14 cellular contexts compared by ENCODE assay signal in genomic region chr12:6838854-6839253, GRCh38. TPM values are rescaled to one million over a fixed set of nuclear protein-coding genes. Genes with fewer than 3 reads are reported as not detected.
A peak's percentile ranks its signal among the peaks of the same experiment; 100 is the strongest.
DNase-seq lines count a peak whose midpoint lies in the region; ATAC-seq, FAIRE-seq and TF ChIP-seq lines count a peak whose summit lies in the region.
"Had no signal": no experiment of that assay in that cellular context is flagged by ENCODE, and none has a peak within 500 bp of the region (broad histone marks: within the 10 kb centered on the region; RNA-seq: fewer than 3 reads in every experiment).

No MANE protein-coding gene starts in this region.

- H3K27ac ChIP-seq in HepG2 (ENCODE audit: extremely low read length, insufficient read depth, low read length): no peak overlapping the region
- no peak overlapping the region for H3K27ac ChIP-seq in right lobe of liver
- peak overlapping the region; percentile 92 for H3K27ac ChIP-seq in OCI-LY7 (ENCODE audit: low read depth, low read length, poor library complexity, severe bottlenecking)
- H3K27ac ChIP-seq in Peyer's patch: no peak overlapping the region
- H3K27ac ChIP-seq: BLaER1 treated with 17β-estradiol and CSF1 and Interleukin-3, amounts not matched to agents 10 nM and 100 nM had no signal

- H3K27me3 ChIP-seq in HepG2 (ENCODE audit: control insufficient read depth in 1 of 2, insufficient read depth in 2 of 2, low read length in 2 of 2): no peaks in the 10 kb centered on the region
- no peaks in the 10 kb centered on the region for H3K27me3 ChIP-seq in right lobe of liver
- H3K27me3 ChIP-seq in Peyer's patch: no peaks in the 10 kb centered on the region

- no peak overlapping the region for H2AFZ ChIP-seq in HepG2 (ENCODE audit: low read length)
- H2AFZ ChIP-seq in OCI-LY7 (ENCODE audit: low read length): no peak overlapping the region

- ATAC-seq in HepG2 (no peak), right lobe of liver (no peak)
- ATAC-seq: HCT116 had no signal

- H3K27me3 Mint-ChIP-seq in nephron progenitor cell (ENCODE audit: low read depth, poor library complexity): peaks cover 5% of the 10 kb centered on the region
- H3K27me3 Mint-ChIP-seq: CD4-positive, alpha-beta T cell had no signal

- POLR2A ChIA-PET in HepG2 (lab: Yijun Ruan, JAX) (interaction anchor here (2.0 to 2.7 kb wide), 2 partner anchors 13 to 28 kb away, joined by 5 to 17 read pairs; partner anchors contain the start of genes CDCA3, TPI1 and USP5), OCI-LY7 (lab: Charles Lee) (interaction anchor here (1.2 to 4.4 kb wide), 6 partner anchors 9 to 65 kb away, joined by 3 to 101 read pairs (median 9); partner anchors contain the start of genes CDCA3, TPI1 and USP5)

- H3K79me2 ChIP-seq in HepG2 (ENCODE audit: insufficient read depth, low read length) (no peaks in the 10 kb centered on the region), OCI-LY7 (ENCODE audit: insufficient read depth, low read depth, low read length) (no peaks in the 10 kb centered on the region)

- DNase-seq in HepG2 (ENCODE audit: low spot score): no peak
- DNase-seq in right lobe of liver: no peak
- no peak for DNase-seq in OCI-LY7 (ENCODE audit: low spot score)
- no peak for DNase-seq in nephron progenitor cell
- no peak for DNase-seq in Peyer's patch
- DNase-seq in NCI-H2029 (lab: John Stamatoyannopoulos, UW): no peak
- DNase-seq in COLO668 (lab: John Stamatoyannopoulos, UW; ENCODE audit: unreplicated experiment): no peak
- DNase-seq: ACHN; CD4-positive, alpha-beta T cell; DMS79 treated with DMSO at 0.1 percent for 48 hours; GDM1 had no signal

- peaks cover 8 to 25% of the 10 kb centered on the region in 2 experiments; a peak in 4 of 5 replicates for H3K36me3 ChIP-seq in HepG2 (replicated peaks in 1 of 2; ENCODE audit: control insufficient read depth in 1 of 2, insufficient read depth in 2 of 2, low read length in 2 of 2)
- no peaks in the 10 kb centered on the region for H3K36me3 ChIP-seq in right lobe of liver
- no peaks in the 10 kb centered on the region for H3K36me3 ChIP-seq in OCI-LY7 (ENCODE audit: insufficient read depth, low read length)
- peaks cover 0 to 13% (median 0%) of the 10 kb centered on the region in 3 donors for H3K36me3 ChIP-seq in Peyer's patch
- H3K36me3 ChIP-seq: BLaER1 treated with 17β-estradiol and CSF1 and Interleukin-3, amounts not matched to agents 10 nM and 100 nM had no signal

- peaks cover 42% of the 10 kb centered on the region for H3K36me3 Mint-ChIP-seq in nephron progenitor cell (ENCODE audit: low read depth)
- H3K36me3 Mint-ChIP-seq: IgD-negative memory B cell had no signal

- no peaks in the 10 kb centered on the region for H3K4me1 ChIP-seq in HepG2 (ENCODE audit: insufficient read depth, low read length)
- H3K4me1 ChIP-seq in right lobe of liver: no peaks in the 10 kb centered on the region
- H3K4me1 ChIP-seq in OCI-LY7 (ENCODE audit: insufficient read depth, low read length, poor library complexity, severe bottlenecking): peaks cover 54% of the 10 kb centered on the region
- H3K4me1 ChIP-seq in Peyer's patch: peaks cover 0 to 4% (median 0%) of the 10 kb centered on the region in 4 donors

- in situ Hi-C loops in HepG2 (cut with HindIII; ENCODE audit: extremely low pct_ligation_motif_present, low pct_unique_long_range_greater_than_20kb): no loop called here

- H3K4me2 ChIP-seq in HepG2 (ENCODE audit: low read depth, low read length): no peak overlapping the region
- peak overlapping the region; percentile 81 for H3K4me2 ChIP-seq in OCI-LY7 (ENCODE audit: low read length)

- BruUV-seq in HepG2 (replicated peaks; lab: Mats Ljungman, UMichigan): no TSS peak
- BruUV-seq in OCI-LY7 (replicated peaks; lab: Mats Ljungman, UMichigan): no TSS peak

- TF ChIP-seq EP300 in HepG2 (IDR thresholded peaks at IDR 0.05; ENCODE audit: low read depth in 2 of 2, low read length in 2 of 2) (no peak), HepG2 (CRISPR knock-in tag; IDR thresholded peaks at IDR 0.05; ENCODE audit: borderline replicate concordance) (no peak)

- H3K4me1 Mint-ChIP-seq in nephron progenitor cell: peaks cover 13% of the 10 kb centered on the region

- TF ChIP-seq POLR2A in HepG2 (IDR thresholded peaks at IDR 0.05; ENCODE audit: insufficient read depth in 1 of 2, low read depth in 2 of 2, low read length in 2 of 2): no peak
- no peak for TF ChIP-seq POLR2A in right lobe of liver (IDR thresholded peaks at IDR 0.05)
- no peak for TF ChIP-seq POLR2A in Peyer's patch (IDR thresholded peaks at IDR 0.05)

- no peak overlapping the region for H3K9ac ChIP-seq in HepG2 (ENCODE audit: insufficient read depth, low read depth, low read length)
- H3K9ac ChIP-seq: BLaER1 treated with 17β-estradiol and CSF1 and Interleukin-3, amounts not matched to agents 10 nM and 100 nM had no signal

- TF ChIP-seq CTCF in HepG2 (CRISPR knock-in tag; IDR thresholded peaks at IDR 0.05) (no peak), right lobe of liver (IDR thresholded peaks at IDR 0.05) (no peak), OCI-LY7 (conservative IDR thresholded peaks at IDR 0.05; ENCODE audit: low read length) (no peak), nephron progenitor cell (IDR thresholded peaks at IDR 0.05) (no peak), Peyer's patch (IDR thresholded peaks at IDR 0.05) (no peak)

- H3K4me3 ChIP-seq in HepG2 (replicated peaks in 1 of 3; ENCODE audit: insufficient read depth in 1 of 3, low read depth in 2 of 3, low read length in 3 of 3): no peak overlapping the region
- no peak overlapping the region for H3K4me3 ChIP-seq in right lobe of liver
- H3K4me3 ChIP-seq in OCI-LY7 (ENCODE audit: low read depth, low read length, poor library complexity, severe bottlenecking): no peak overlapping the region
- no peak overlapping the region for H3K4me3 ChIP-seq in Peyer's patch
- H3K4me3 ChIP-seq: BLaER1 treated with 17β-estradiol and CSF1 and Interleukin-3, amounts not matched to agents 10 nM and 100 nM had no signal

- H3K4me3 Mint-ChIP-seq in nephron progenitor cell: no peak overlapping the region
- H3K4me3 Mint-ChIP-seq: CD4-positive, alpha-beta T cell had no signal

- CTCF ChIA-PET in HepG2 (lab: Yijun Ruan, JAX; ENCODE audit: low intra/inter-chr PET ratio, low total read pairs) (no interaction called here), OCI-LY7 (lab: Charles Lee; ENCODE audit: unreplicated experiment) (interaction anchor here (1.4 to 2.6 kb wide), 3 partner anchors 10 to 128 kb away, joined by 3 to 8 read pairs (median 4); partner anchors contain the start of gene MLF2)

- 98% methylated on average over 11 of the region's 16 CpGs for WGBS in HepG2 (ENCODE audit: low lambda C conversion rate)
- 85% methylated on average over 11 of the region's 16 CpGs for WGBS in right lobe of liver (ENCODE audit: insufficient coverage, low coverage, low lambda C conversion rate, missing lambda C conversion rate)

- TF ChIP-seq RAD21 in HepG2 (CRISPR knock-in tag; IDR thresholded peaks at IDR 0.05): no peak

- H3K9me3 ChIP-seq in HepG2 (ENCODE audit: low read length): no peaks in the 10 kb centered on the region
- no peaks in the 10 kb centered on the region for H3K9me3 ChIP-seq in right lobe of liver
- H3K9me3 ChIP-seq in OCI-LY7 (ENCODE audit: low read length): no peaks in the 10 kb centered on the region
- no peaks in the 10 kb centered on the region for H3K9me3 ChIP-seq in Peyer's patch
- H3K9me3 ChIP-seq: BLaER1 treated with 17β-estradiol and CSF1 and Interleukin-3, amounts not matched to agents 10 nM and 100 nM had no signal

- FAIRE-seq in HepG2 (lab: Jason Lieb, UNC): no peak

- H3K9me2 ChIP-seq in OCI-LY7 (ENCODE audit: insufficient read depth, low read length): no peaks in the 10 kb centered on the region

- H3K9me3 Mint-ChIP-seq in nephron progenitor cell: no peaks in the 10 kb centered on the region
- H3K9me3 Mint-ChIP-seq: CD4-positive, alpha-beta T cell; IgD-negative memory B cell had no signal

- intact Hi-C loops in HepG2 (cut with micrococcal nuclease; ENCODE audit: unreplicated experiment) (no loop called here), right lobe of liver (cut with DNase I) (loop anchor here in 1 of 2 donors (5.0 to 10.0 kb wide), 2 partner anchors 107 to 214 kb away; no protein-coding TSS in a partner anchor), OCI-LY7 (cut with micrococcal nuclease; ENCODE audit: unreplicated experiment) (no loop called here)

- peak overlapping the region; percentile 71 for H3K27ac Mint-ChIP-seq in nephron progenitor cell
- H3K27ac Mint-ChIP-seq: CD4-positive, alpha-beta T cell; IgD-negative memory B cell had no signal

- no peaks in the 10 kb centered on the region for H4K20me1 ChIP-seq in HepG2 (ENCODE audit: insufficient read depth, low read length)
- no peaks in the 10 kb centered on the region for H4K20me1 ChIP-seq in OCI-LY7 (ENCODE audit: insufficient read depth, low read length)
- H4K20me1 ChIP-seq: BLaER1 treated with 17β-estradiol and CSF1 and Interleukin-3, amounts not matched to agents 10 nM and 100 nM had no signal

RNA-seq across cellular contexts. Expression of gene GNB3, which starts 1.9 kb away (rescaled TPM):
- total RNA-seq in HepG2 (2016; rRNA removed; fragmentation: Illumina TruSeq; extraction: Trizol) (0.17 and 1.3 TPM in 2 replicates), right lobe of liver (under 1 TPM in 4 of 6 experiments, not detected in 2; 0.17 to 0.51 (median 0.43) TPM), OCI-LY7 (2022) (20.4 and 23.7 TPM in 2 replicates), Peyer's patch (1 to 10 TPM in 1 of 4 donors, under 1 TPM in 2, not detected in 1; 0.85 to 6.6 (median 0.94) TPM)
- total RNA-seq in HepG2 (2016; cell fraction: cytosol; rRNA removed; fragmentation: Illumina TruSeq; extraction: Trizol; ENCODE audit: low read depth): 0.26 and 0.30 TPM in 2 replicates
- total RNA-seq in HepG2 (2016; cell fraction: insoluble cytoplasmic fraction; rRNA removed; fragmentation: Illumina TruSeq; extraction: Trizol): 0.15 and 0.84 TPM in 2 replicates
- 0.14 and 0.46 TPM in 2 replicates for total RNA-seq in HepG2 (2016; cell fraction: membrane; rRNA removed; fragmentation: Illumina TruSeq; extraction: Trizol)
- total RNA-seq in HepG2 (2016; cell fraction: nucleus; rRNA removed; fragmentation: Illumina TruSeq; extraction: Trizol): 0.84 and 2.6 TPM in 2 replicates
- 3.6 and 3.8 TPM in 2 replicates for polyA plus RNA-seq in HepG2 (2011; rRNA removed)
- polyA plus RNA-seq in HepG2 (2011; cell fraction: cytosol; rRNA removed): 0.58 and 1.0 TPM in 2 replicates
- polyA plus RNA-seq in HepG2 (2011; cell fraction: nucleus; rRNA removed): 31.0 and 48.1 TPM in 2 replicates
- polyA plus RNA-seq in HepG2 (2012): 1.9 and 2.1 TPM in 2 replicates
- polyA plus RNA-seq in HepG2 (2016; cell fraction: cytosol; fragmentation: Illumina TruSeq; extraction: Trizol; ENCODE audit: low read depth): 0.17 and 0.24 TPM in 2 replicates
- polyA plus RNA-seq in HepG2 (2016; cell fraction: insoluble cytoplasmic fraction; fragmentation: Illumina TruSeq; extraction: Trizol; ENCODE audit: low read depth): 0.56 and 0.57 TPM in 2 replicates
- 0.18 and 0.34 TPM in 2 replicates for polyA plus RNA-seq in HepG2 (2016; cell fraction: membrane; fragmentation: Illumina TruSeq; extraction: Trizol; ENCODE audit: low read depth)
- polyA plus RNA-seq in HepG2 (2016; cell fraction: nucleus; fragmentation: Illumina TruSeq; extraction: Trizol; ENCODE audit: insufficient read depth, low read depth): 9.0 and 13.6 TPM in 2 replicates
- 0.07 and 2.9 TPM in 2 replicates for polyA minus RNA-seq in HepG2 (2011; rRNA and poly(A)+ RNA removed; ENCODE audit: low replicate concordance)
- not detected in 2 replicates for polyA minus RNA-seq in HepG2 (2011; cell fraction: cytosol; rRNA and poly(A)+ RNA removed)
- polyA minus RNA-seq in HepG2 (2011; cell fraction: nucleus; rRNA and poly(A)+ RNA removed): 8.1 and 8.2 TPM in 2 replicates
- 3.6 and 5.0 TPM in 2 replicates for total RNA-seq in OCI-LY7 (2014; rRNA removed; shearing (Covaris generic))
- polyA plus RNA-seq: IgD-negative memory B cell had no signal

RNA-seq across cellular contexts. Expression of gene P3H3, which starts 10.6 kb away (rescaled TPM):
- total RNA-seq in HepG2 (2016; rRNA removed; fragmentation: Illumina TruSeq; extraction: Trizol): 7.9 and 20.5 TPM in 2 replicates
- total RNA-seq in HepG2 (2016; cell fraction: cytosol; rRNA removed; fragmentation: Illumina TruSeq; extraction: Trizol; ENCODE audit: low read depth): 14.4 and 19.9 TPM in 2 replicates
- total RNA-seq in HepG2 (2016; cell fraction: insoluble cytoplasmic fraction; rRNA removed; fragmentation: Illumina TruSeq; extraction: Trizol): 6.3 and 20.7 TPM in 2 replicates
- total RNA-seq in HepG2 (2016; cell fraction: membrane; rRNA removed; fragmentation: Illumina TruSeq; extraction: Trizol): 5.4 and 5.7 TPM in 2 replicates
- 23.7 and 28.0 TPM in 2 replicates for total RNA-seq in HepG2 (2016; cell fraction: nucleus; rRNA removed; fragmentation: Illumina TruSeq; extraction: Trizol)
- 20.1 and 21.1 TPM in 2 replicates for polyA plus RNA-seq in HepG2 (2011; rRNA removed)
- polyA plus RNA-seq in HepG2 (2011; cell fraction: cytosol; rRNA removed): 12.3 and 21.8 TPM in 2 replicates
- polyA plus RNA-seq in HepG2 (2011; cell fraction: nucleus; rRNA removed): 72.0 and 79.4 TPM in 2 replicates
- polyA plus RNA-seq in HepG2 (2012): 20.2 and 27.2 TPM in 2 replicates
- 1.8 and 2.1 TPM in 2 replicates for polyA plus RNA-seq in HepG2 (2016; cell fraction: cytosol; fragmentation: Illumina TruSeq; extraction: Trizol; ENCODE audit: low read depth)
- polyA plus RNA-seq in HepG2 (2016; cell fraction: insoluble cytoplasmic fraction; fragmentation: Illumina TruSeq; extraction: Trizol; ENCODE audit: low read depth): 8.0 and 10.2 TPM in 2 replicates
- polyA plus RNA-seq in HepG2 (2016; cell fraction: membrane; fragmentation: Illumina TruSeq; extraction: Trizol; ENCODE audit: low read depth): 3.0 and 3.3 TPM in 2 replicates
- polyA plus RNA-seq in HepG2 (2016; cell fraction: nucleus; fragmentation: Illumina TruSeq; extraction: Trizol; ENCODE audit: insufficient read depth, low read depth): 52.6 and 56.5 TPM in 2 replicates
- polyA minus RNA-seq in HepG2 (2011; rRNA and poly(A)+ RNA removed; ENCODE audit: low replicate concordance): 0.12 and 24.7 TPM in 2 replicates
- polyA minus RNA-seq in HepG2 (2011; cell fraction: cytosol; rRNA and poly(A)+ RNA removed): 10.2 and 13.7 TPM in 2 replicates
- polyA minus RNA-seq in HepG2 (2011; cell fraction: nucleus; rRNA and poly(A)+ RNA removed): 19.1 and 20.3 TPM in 2 replicates
- 1 to 10 TPM in 5 of 6 experiments, under 1 TPM in 1; 0.98 to 2.1 (median 1.5) TPM for total RNA-seq in right lobe of liver
- total RNA-seq in OCI-LY7 (2014; rRNA removed; shearing (Covaris generic)): 0.54 and 1.0 TPM in 2 replicates
- 0.50 and 0.93 TPM in 2 replicates for total RNA-seq in OCI-LY7 (2022)
- total RNA-seq in Peyer's patch: 10 to 100 TPM in 2 of 4 donors, 1 to 10 TPM in 2; 3.7 to 40.4 (median 8.7) TPM
- polyA plus RNA-seq: IgD-negative memory B cell had no signal

RNA-seq across cellular contexts. Expression of gene CDCA3, which starts 12.2 kb away (rescaled TPM):
- 51.9 and 56.5 TPM in 2 replicates for total RNA-seq in HepG2 (2016; rRNA removed; fragmentation: Illumina TruSeq; extraction: Trizol)
- total RNA-seq in HepG2 (2016; cell fraction: cytosol; rRNA removed; fragmentation: Illumina TruSeq; extraction: Trizol; ENCODE audit: low read depth): 18.2 and 19.1 TPM in 2 replicates
- total RNA-seq in HepG2 (2016; cell fraction: insoluble cytoplasmic fraction; rRNA removed; fragmentation: Illumina TruSeq; extraction: Trizol): 50.0 and 55.6 TPM in 2 replicates
- total RNA-seq in HepG2 (2016; cell fraction: membrane; rRNA removed; fragmentation: Illumina TruSeq; extraction: Trizol): 20.4 and 21.6 TPM in 2 replicates
- 31.7 and 43.0 TPM in 2 replicates for total RNA-seq in HepG2 (2016; cell fraction: nucleus; rRNA removed; fragmentation: Illumina TruSeq; extraction: Trizol)
- polyA plus RNA-seq in HepG2 (2011; rRNA removed): 21.8 and 32.7 TPM in 2 replicates
- 13.5 and 33.7 TPM in 2 replicates for polyA plus RNA-seq in HepG2 (2011; cell fraction: cytosol; rRNA removed)
- 64.2 and 90.2 TPM in 2 replicates for polyA plus RNA-seq in HepG2 (2011; cell fraction: nucleus; rRNA removed)
- polyA plus RNA-seq in HepG2 (2012): 11.7 and 21.3 TPM in 2 replicates
- polyA plus RNA-seq in HepG2 (2016; cell fraction: cytosol; fragmentation: Illumina TruSeq; extraction: Trizol; ENCODE audit: low read depth): 16.4 and 16.7 TPM in 2 replicates
- 57.9 and 60.0 TPM in 2 replicates for polyA plus RNA-seq in HepG2 (2016; cell fraction: insoluble cytoplasmic fraction; fragmentation: Illumina TruSeq; extraction: Trizol; ENCODE audit: low read depth)
- 15.5 and 16.6 TPM in 2 replicates for polyA plus RNA-seq in HepG2 (2016; cell fraction: membrane; fragmentation: Illumina TruSeq; extraction: Trizol; ENCODE audit: low read depth)
- polyA plus RNA-seq in HepG2 (2016; cell fraction: nucleus; fragmentation: Illumina TruSeq; extraction: Trizol; ENCODE audit: insufficient read depth, low read depth): 101 and 114 TPM in 2 replicates
- polyA minus RNA-seq in HepG2 (2011; rRNA and poly(A)+ RNA removed; ENCODE audit: low replicate concordance): 37.9 and 93.4 TPM in 2 replicates
- 13.8 and 22.5 TPM in 2 replicates for polyA minus RNA-seq in HepG2 (2011; cell fraction: cytosol; rRNA and poly(A)+ RNA removed)
- 19.8 and 31.5 TPM in 2 replicates for polyA minus RNA-seq in HepG2 (2011; cell fraction: nucleus; rRNA and poly(A)+ RNA removed)
- 1 to 10 TPM in 4 of 6 experiments, under 1 TPM in 2; 0.62 to 1.7 (median 1.3) TPM for total RNA-seq in right lobe of liver
- 160 and 222 TPM in 2 replicates for total RNA-seq in OCI-LY7 (2014; rRNA removed; shearing (Covaris generic))
- 151 and 161 TPM in 2 replicates for total RNA-seq in OCI-LY7 (2022)
- 10 to 100 TPM; 44.2 to 51.2 (median 46.3) TPM for total RNA-seq in Peyer's patch

RNA-seq across cellular contexts. Expression of gene USP5, which starts 13.1 kb away (rescaled TPM):
- 53.4 and 56.0 TPM in 2 replicates for total RNA-seq in HepG2 (2016; rRNA removed; fragmentation: Illumina TruSeq; extraction: Trizol)
- total RNA-seq in HepG2 (2016; cell fraction: cytosol; rRNA removed; fragmentation: Illumina TruSeq; extraction: Trizol; ENCODE audit: low read depth): 5.2 and 5.4 TPM in 2 replicates
- 45.2 and 58.2 TPM in 2 replicates for total RNA-seq in HepG2 (2016; cell fraction: insoluble cytoplasmic fraction; rRNA removed; fragmentation: Illumina TruSeq; extraction: Trizol)
- 10.8 and 12.8 TPM in 2 replicates for total RNA-seq in HepG2 (2016; cell fraction: membrane; rRNA removed; fragmentation: Illumina TruSeq; extraction: Trizol)
- 32.6 and 33.8 TPM in 2 replicates for total RNA-seq in HepG2 (2016; cell fraction: nucleus; rRNA removed; fragmentation: Illumina TruSeq; extraction: Trizol)
- polyA plus RNA-seq in HepG2 (2011; rRNA removed): 39.6 and 42.8 TPM in 2 replicates
- 27.0 and 32.1 TPM in 2 replicates for polyA plus RNA-seq in HepG2 (2011; cell fraction: cytosol; rRNA removed)
- polyA plus RNA-seq in HepG2 (2011; cell fraction: nucleus; rRNA removed): 68.8 and 89.3 TPM in 2 replicates
- polyA plus RNA-seq in HepG2 (2012): 27.9 and 33.1 TPM in 2 replicates
- 4.2 and 4.5 TPM in 2 replicates for polyA plus RNA-seq in HepG2 (2016; cell fraction: cytosol; fragmentation: Illumina TruSeq; extraction: Trizol; ENCODE audit: low read depth)
- polyA plus RNA-seq in HepG2 (2016; cell fraction: insoluble cytoplasmic fraction; fragmentation: Illumina TruSeq; extraction: Trizol; ENCODE audit: low read depth): 34.9 and 45.9 TPM in 2 replicates
- polyA plus RNA-seq in HepG2 (2016; cell fraction: membrane; fragmentation: Illumina TruSeq; extraction: Trizol; ENCODE audit: low read depth): 7.6 and 9.6 TPM in 2 replicates
- 58.8 and 61.0 TPM in 2 replicates for polyA plus RNA-seq in HepG2 (2016; cell fraction: nucleus; fragmentation: Illumina TruSeq; extraction: Trizol; ENCODE audit: insufficient read depth, low read depth)
- 91.2 and 159 TPM in 2 replicates for polyA minus RNA-seq in HepG2 (2011; rRNA and poly(A)+ RNA removed; ENCODE audit: low replicate concordance)
- 29.6 and 30.0 TPM in 2 replicates for polyA minus RNA-seq in HepG2 (2011; cell fraction: cytosol; rRNA and poly(A)+ RNA removed)
- polyA minus RNA-seq in HepG2 (2011; cell fraction: nucleus; rRNA and poly(A)+ RNA removed): 21.5 and 25.2 TPM in 2 replicates
- 10 to 100 TPM; 38.2 to 59.5 (median 42.6) TPM for total RNA-seq in right lobe of liver
- total RNA-seq in OCI-LY7 (2014; rRNA removed; shearing (Covaris generic)): 65.9 and 70.4 TPM in 2 replicates
- total RNA-seq in OCI-LY7 (2022): 112 and 129 TPM in 2 replicates
- 10 to 100 TPM; 41.0 to 94.1 (median 47.1) TPM for total RNA-seq in Peyer's patch

RNA-seq across cellular contexts. Expression of gene GPR162, which starts 17.2 kb away (rescaled TPM):
- total RNA-seq in HepG2 (2016; rRNA removed; fragmentation: Illumina TruSeq; extraction: Trizol) (not detected in 2 replicates), right lobe of liver (1 to 10 TPM in 4 of 6 experiments, under 1 TPM in 2; 0.37 to 3.1 (median 2.1) TPM), OCI-LY7 (2022) (not detected in 2 replicates), Peyer's patch (10 to 100 TPM in 1 of 4 donors, 1 to 10 TPM in 2, not detected in 1; 2.5 to 11.6 (median 4.1) TPM)
- not detected in 2 replicates for total RNA-seq in HepG2 (2016; cell fraction: cytosol; rRNA removed; fragmentation: Illumina TruSeq; extraction: Trizol; ENCODE audit: low read depth)
- total RNA-seq in HepG2 (2016; cell fraction: insoluble cytoplasmic fraction; rRNA removed; fragmentation: Illumina TruSeq; extraction: Trizol): not detected in 2 replicates
- total RNA-seq in HepG2 (2016; cell fraction: membrane; rRNA removed; fragmentation: Illumina TruSeq; extraction: Trizol): not detected in 2 replicates
- total RNA-seq in HepG2 (2016; cell fraction: nucleus; rRNA removed; fragmentation: Illumina TruSeq; extraction: Trizol): not detected in 2 replicates
- 0.08 and 0.10 TPM in 2 replicates for polyA plus RNA-seq in HepG2 (2011; rRNA removed)
- 0.05 and 0.08 TPM in 2 replicates for polyA plus RNA-seq in HepG2 (2011; cell fraction: cytosol; rRNA removed)
- polyA plus RNA-seq in HepG2 (2011; cell fraction: nucleus; rRNA removed): 0.34 and 0.66 TPM in 2 replicates
- polyA plus RNA-seq in HepG2 (2012): 0.51 and 0.78 TPM in 2 replicates
- not detected in 2 replicates for polyA plus RNA-seq in HepG2 (2016; cell fraction: cytosol; fragmentation: Illumina TruSeq; extraction: Trizol; ENCODE audit: low read depth)
- not detected in 2 replicates for polyA plus RNA-seq in HepG2 (2016; cell fraction: insoluble cytoplasmic fraction; fragmentation: Illumina TruSeq; extraction: Trizol; ENCODE audit: low read depth)
- not detected in 2 replicates for polyA plus RNA-seq in HepG2 (2016; cell fraction: membrane; fragmentation: Illumina TruSeq; extraction: Trizol; ENCODE audit: low read depth)
- polyA plus RNA-seq in HepG2 (2016; cell fraction: nucleus; fragmentation: Illumina TruSeq; extraction: Trizol; ENCODE audit: insufficient read depth, low read depth): not detected in 2 replicates
- not detected in 2 replicates for polyA minus RNA-seq in HepG2 (2011; rRNA and poly(A)+ RNA removed; ENCODE audit: low replicate concordance)
- not detected in 2 replicates for polyA minus RNA-seq in HepG2 (2011; cell fraction: cytosol; rRNA and poly(A)+ RNA removed)
- polyA minus RNA-seq in HepG2 (2011; cell fraction: nucleus; rRNA and poly(A)+ RNA removed): not detected in 2 replicates
- total RNA-seq in OCI-LY7 (2014; rRNA removed; shearing (Covaris generic)): not detected in 2 replicates
- total RNA-seq: CD4-positive, alpha-beta T cell had no signal
- polyA plus RNA-seq: IgD-negative memory B cell had no signal

Comparison
In these comparisons a context has a peak if more than half of its experiments do, and no peak if none do; other contexts are left out.
1. RNA of gene CDCA3, which starts 12.2 kb away (total RNA-seq): 151 to 222 TPM in OCI-LY7, 18.2 to 56.5 TPM in HepG2 and 44.2 to 51.2 TPM in Peyer's patch; 0.62 to 1.7 TPM in right lobe of liver; every median in the first group is over 4 times any median in the second.